ENCODE assay signal across 1 cellular context in genomic region chr5:92887254-92887653, GRCh38.
TF ChIP-seq lines count a peak whose summit lies in the region.

No MANE protein-coding gene starts in this region.

TF ChIP-seq in HepG2, 621 proteins besides CTCF, POLR2A, EP300 and RAD21 (continued from another document and continues in another):
- TF ChIP-seq ZBTB40 (IDR thresholded peaks at IDR 0.05), result no peak
- TF ChIP-seq ZBTB40 (CRISPR knock-in tag; IDR thresholded peaks at IDR 0.05), result no peak; the same call in 1 of the 2 replicates
- TF ChIP-seq ZNF17 (CRISPR knock-in tag; IDR thresholded peaks at IDR 0.05), result no peak
- TF ChIP-seq REPIN1 (CRISPR knock-in tag; IDR thresholded peaks at IDR 0.05; ENCODE audit: borderline replicate concordance, low read depth), result peak; percentile 66; the same call in 1 of the 2 replicates
- TF ChIP-seq CBFB (CRISPR knock-in tag; IDR thresholded peaks at IDR 0.05), result 0 out of 2 replicates have a peak, but pooled peaks have one; percentile 47
- no peak for TF ChIP-seq ZNF709 (CRISPR knock-in tag; IDR thresholded peaks at IDR 0.05)
- TF ChIP-seq ZNF781 (CRISPR knock-in tag; IDR thresholded peaks at IDR 0.05; ENCODE audit: borderline replicate concordance, not compliant biosample characterization), result no peak
- no peak for TF ChIP-seq HMGA1 (CRISPR knock-in tag; conservative IDR thresholded peaks at IDR 0.05)
- no peak for TF ChIP-seq ZNF34 (CRISPR knock-in tag; IDR thresholded peaks at IDR 0.05; ENCODE audit: borderline replicate concordance)
- TF ChIP-seq TBX2 (CRISPR knock-in tag; IDR thresholded peaks at IDR 0.05; ENCODE audit: borderline replicate concordance), result peak; percentile 87; the same call in 1 of the 2 replicates
- peak; percentile 91 for TF ChIP-seq NFKBIZ (CRISPR knock-in tag; IDR thresholded peaks at IDR 0.05)
- no peak for TF ChIP-seq ZHX1 (CRISPR knock-in tag; IDR thresholded peaks at IDR 0.05; ENCODE audit: low read depth)
- TF ChIP-seq ZFP36L1 (CRISPR knock-in tag; IDR thresholded peaks at IDR 0.05), result no peak
- TF ChIP-seq AKAP8 (CRISPR knock-in tag; IDR thresholded peaks at IDR 0.05), result no peak
- no peak for TF ChIP-seq CEBPZ (IDR thresholded peaks at IDR 0.05; ENCODE audit: low read length)
- no peak for TF ChIP-seq ZNF816 (CRISPR knock-in tag; IDR thresholded peaks at IDR 0.05; ENCODE audit: borderline replicate concordance)
- peak; percentile 50 for TF ChIP-seq ASH2L (IDR thresholded peaks at IDR 0.05; ENCODE audit: insufficient read length, low read depth, low read length)
- no peak for TF ChIP-seq E2F1 (CRISPR knock-in tag; IDR thresholded peaks at IDR 0.05)
- no peak for TF ChIP-seq ZNF75D (CRISPR knock-in tag; IDR thresholded peaks at IDR 0.05; ENCODE audit: borderline replicate concordance)
- TF ChIP-seq ZBTB1 (CRISPR knock-in tag; IDR thresholded peaks at IDR 0.05; ENCODE audit: borderline replicate concordance), result no peak
- no peak for TF ChIP-seq NFE2 (CRISPR knock-in tag; IDR thresholded peaks at IDR 0.05)
- no peak for TF ChIP-seq MYNN (CRISPR knock-in tag; IDR thresholded peaks at IDR 0.05; ENCODE audit: low read depth)
- no peak for TF ChIP-seq ZBTB37 (CRISPR knock-in tag; IDR thresholded peaks at IDR 0.05)
- TF ChIP-seq ZBTB34 (CRISPR knock-in tag; IDR thresholded peaks at IDR 0.05), result no peak
- TF ChIP-seq ISX (CRISPR knock-in tag; conservative IDR thresholded peaks at IDR 0.05), result no peak
- no peak for TF ChIP-seq SRSF9 (IDR thresholded peaks at IDR 0.05; ENCODE audit: borderline replicate concordance, insufficient read depth, low read depth, low read length, poor library complexity, severe bottlenecking)
- no peak for TF ChIP-seq ZNF124 (CRISPR knock-in tag; IDR thresholded peaks at IDR 0.05)
- no peak for TF ChIP-seq ZNF737 (CRISPR knock-in tag; IDR thresholded peaks at IDR 0.05; ENCODE audit: borderline replicate concordance)
- peak; percentile 37 for TF ChIP-seq ATF7 (IDR thresholded peaks at IDR 0.05)
- TF ChIP-seq ATF7 (CRISPR knock-in tag; IDR thresholded peaks at IDR 0.05), result no peak; the same call in 1 of the 2 replicates
- no peak for TF ChIP-seq ZSCAN25 (CRISPR knock-in tag; IDR thresholded peaks at IDR 0.05)
- no peak for TF ChIP-seq ZNF510 (CRISPR knock-in tag; IDR thresholded peaks at IDR 0.05; ENCODE audit: low read depth)
- no peak for TF ChIP-seq MLLT10 (CRISPR knock-in tag; IDR thresholded peaks at IDR 0.05)
- peak; percentile 84; the same call in 1 of the 2 replicates for TF ChIP-seq IKZF5 (CRISPR knock-in tag; IDR thresholded peaks at IDR 0.05)
- TF ChIP-seq ZNF431 (CRISPR knock-in tag; IDR thresholded peaks at IDR 0.05; ENCODE audit: borderline replicate concordance, low read depth), result no peak
